In genomic region chr15:56240390-56240789, GRCh38 we compare ENCODE assay signal across 15 cellular contexts. TPM values are rescaled to one million over a fixed set of nuclear protein-coding genes. Genes with fewer than 3 reads are reported as not detected.
DNase-seq lines count a peak whose midpoint lies in the region; ATAC-seq and TF ChIP-seq lines count a peak whose summit lies in the region.
"Had no signal": no experiment of that assay in that cellular context is flagged by ENCODE, and none has a peak within 500 bp of the region (broad histone marks: within the 10 kb centered on the region; RNA-seq: fewer than 3 reads in every experiment).

No MANE protein-coding gene starts in this region.

- no peak overlapping the region for H2BK120ac ChIP-seq in mesenchymal stem cell (ENCODE audit: low read depth, low read length)

- CTCF ChIA-PET in CD4-positive, alpha-beta T cell (lab: Charles Lee), result interaction anchor here (0.6 kb wide), 1 partner anchor 572 kb away, joined by 4 read pairs; no protein-coding TSS in a partner anchor

- peaks cover 8% of the 10 kb centered on the region for H3K4me1 ChIP-seq in mesenchymal stem cell (ENCODE audit: control insufficient read depth, insufficient read depth, low read depth, low read length)

- no peak overlapping the region for H3K23ac ChIP-seq in mesenchymal stem cell (ENCODE audit: low read length in 2 of 2)

- no peaks in the 10 kb centered on the region for H3K27me3 Mint-ChIP-seq in CD4-positive, alpha-beta T cell
- 0 out of 2 replicates have a peak, but pooled peaks cover 3% of the 10 kb centered on the region for H3K27me3 Mint-ChIP-seq in HFFc6 (ENCODE audit: insufficient read depth)
- no peaks in the 10 kb centered on the region for H3K27me3 Mint-ChIP-seq in activated naive CD8-positive, alpha-beta T cell treated with anti-CD3 and anti-CD28 coated beads for 36 hours
- H3K27me3 Mint-ChIP-seq in immature natural killer cell (ENCODE audit: low read depth in 3 of 3), result peaks cover 4 to 9% (median 6%) of the 10 kb centered on the region in 3 donors
- H3K27me3 Mint-ChIP-seq: naive B cell; stimulated activated naive CD8-positive, alpha-beta T cell treated with anti-CD3 and anti-CD28 coated beads, Interleukin-15, Interleukin-2, amounts not matched to agents 100 ng/mL and 50 ng/mL, for 24 hours had no signal

- peaks cover 39% of the 10 kb centered on the region for H3K36me3 Mint-ChIP-seq in CD4-positive, alpha-beta T cell (ENCODE audit: low read depth)
- H3K36me3 Mint-ChIP-seq in HFFc6 (ENCODE audit: low read depth) (peaks cover 6% of the 10 kb centered on the region), immature natural killer cell (no peaks in the 10 kb centered on the region)
- H3K36me3 Mint-ChIP-seq in activated naive CD8-positive, alpha-beta T cell treated with anti-CD3 and anti-CD28 coated beads for 36 hours, result peaks cover 30% of the 10 kb centered on the region
- H3K36me3 Mint-ChIP-seq: naive B cell had no signal

- no peak overlapping the region for H3K27ac ChIP-seq in CD4-positive, alpha-beta T cell (ENCODE audit: low read depth, low read length)
- H3K27ac ChIP-seq in mesenchymal stem cell (ENCODE audit: low read length, poor library complexity, severe bottlenecking), result no peak overlapping the region
- H3K27ac ChIP-seq: right atrium auricular region, SK-N-MC, VCaP had no signal

- H3K9ac ChIP-seq in mesenchymal stem cell (ENCODE audit: low read length), result peak overlapping the region; percentile 89

- no peak overlapping the region for H3K18ac ChIP-seq in mesenchymal stem cell (ENCODE audit: low read depth in 1 of 2, low read length in 2 of 2)

- peaks cover 0 to 20% of the 10 kb centered on the region in 2 experiments for H3K36me3 ChIP-seq in mesenchymal stem cell (ENCODE audit: control insufficient read depth in 1 of 2, insufficient read depth in 2 of 2, low read depth in 1 of 2, low read length in 2 of 2)
- H3K36me3 ChIP-seq: right atrium auricular region had no signal

- POLR2A ChIA-PET in CD4-positive, alpha-beta T cell (lab: Charles Lee), result no interaction called here

- H3K79me1 ChIP-seq in mesenchymal stem cell (replicated peaks; ENCODE audit: low read length, poor library complexity, severe bottlenecking), result no peaks in the 10 kb centered on the region

- peaks cover 68% of the 10 kb centered on the region for H3K4me1 Mint-ChIP-seq in CD4-positive, alpha-beta T cell (ENCODE audit: low read depth)
- H3K4me1 Mint-ChIP-seq in HFFc6 (ENCODE audit: low read depth) (peaks cover 54% of the 10 kb centered on the region), immature natural killer cell (peaks cover 37 to 74% of the 10 kb centered on the region in 2 donors)
- peaks cover 38% of the 10 kb centered on the region for H3K4me1 Mint-ChIP-seq in activated naive CD8-positive, alpha-beta T cell treated with anti-CD3 and anti-CD28 coated beads for 36 hours

- H3K4me3 ChIP-seq in mesenchymal stem cell (ENCODE audit: insufficient read depth in 1 of 2, low read depth in 1 of 2, low read length in 2 of 2), result peak overlapping the region in 1 of 2 experiments; percentile 88
- H3K4me3 ChIP-seq: right atrium auricular region had no signal

- H3K27ac Mint-ChIP-seq in CD4-positive, alpha-beta T cell, result peak overlapping the region; percentile 48
- H3K27ac Mint-ChIP-seq in HFFc6, result peak overlapping the region; percentile 39
- peak overlapping the region; percentile 48 for H3K27ac Mint-ChIP-seq in activated naive CD8-positive, alpha-beta T cell treated with anti-CD3 and anti-CD28 coated beads for 36 hours
- H3K27ac Mint-ChIP-seq in immature natural killer cell, result peak overlapping the region in 1 of 6 donors; percentile 45
- H3K27ac Mint-ChIP-seq: CD14-positive monocyte had no signal

- no peak overlapping the region for H3K4me3 Mint-ChIP-seq in CD4-positive, alpha-beta T cell
- H3K4me3 Mint-ChIP-seq in HFFc6 (peak overlapping the region; percentile 50), immature natural killer cell (no peak overlapping the region)
- H3K4me3 Mint-ChIP-seq in activated naive CD8-positive, alpha-beta T cell treated with anti-CD3 and anti-CD28 coated beads for 36 hours, result no peak overlapping the region
- H3K4me3 Mint-ChIP-seq: CD14-positive monocyte; stimulated activated naive CD8-positive, alpha-beta T cell treated with anti-CD3 and anti-CD28 coated beads, Interleukin-15, Interleukin-2, amounts not matched to agents 100 ng/mL and 50 ng/mL, for 24 hours had no signal

- TF ChIP-seq CTCF in CD4-positive, alpha-beta T cell (IDR thresholded peaks at IDR 0.05), result no peak
- no peak for TF ChIP-seq CTCF in HFFc6 (IDR thresholded peaks at IDR 0.05)

- H4K91ac ChIP-seq in mesenchymal stem cell (ENCODE audit: low read length), result no peak overlapping the region

- H2BK15ac ChIP-seq in mesenchymal stem cell (ENCODE audit: low read depth, poor library complexity, severe bottlenecking), result no peak overlapping the region

- intact Hi-C loops in CD4-positive, alpha-beta T cell (cut with DNase I, micrococcal nuclease), result loop anchor here (5.0 to 10.0 kb wide), 10 partner anchors 33 to 1464 kb away; partner anchors contain the start of genes DNAAF4 (in 1 of the 2), NEDD4 (in 1 of the 2), POLR2M (in 1 of the 2) and RSL24D1 (in 1 of the 2)

- no peak overlapping the region for H4K8ac ChIP-seq in mesenchymal stem cell (ENCODE audit: low read length)

- no peaks in the 10 kb centered on the region for H3K9me3 Mint-ChIP-seq in CD4-positive, alpha-beta T cell
- no peaks in the 10 kb centered on the region for H3K9me3 Mint-ChIP-seq in HFFc6
- peaks cover 2% of the 10 kb centered on the region for H3K9me3 Mint-ChIP-seq in activated naive CD8-positive, alpha-beta T cell treated with anti-CD3 and anti-CD28 coated beads for 36 hours
- no peaks in the 10 kb centered on the region for H3K9me3 Mint-ChIP-seq in immature natural killer cell
- H3K9me3 Mint-ChIP-seq: stimulated activated naive CD8-positive, alpha-beta T cell treated with anti-CD3 and anti-CD28 coated beads, Interleukin-15, Interleukin-2, amounts not matched to agents 100 ng/mL and 50 ng/mL, for 24 hours had no signal

- no peak overlapping the region for H2BK12ac ChIP-seq in mesenchymal stem cell (ENCODE audit: low read length in 2 of 2)

- H3K9me3 ChIP-seq in CD4-positive, alpha-beta T cell (ENCODE audit: control insufficient read depth, low read length), result no peaks in the 10 kb centered on the region
- H3K9me3 ChIP-seq in mesenchymal stem cell (ENCODE audit: control insufficient read depth, low read length), result no peaks in the 10 kb centered on the region
- H3K9me3 ChIP-seq: right atrium auricular region had no signal

- no peak overlapping the region for H2BK5ac ChIP-seq in mesenchymal stem cell (ENCODE audit: low read depth, low read length, poor library complexity, severe bottlenecking)

- DNase-seq in CD4-positive, alpha-beta T cell, result no peak
- DNase-seq in HFFc6, result no peak
- no peak for DNase-seq in activated naive CD8-positive, alpha-beta T cell treated with anti-CD3 and anti-CD28 coated beads for 36 hours
- no peak for DNase-seq in mesenchymal stem cell
- DNase-seq in immature natural killer cell, result no peak
- DNase-seq in left lobe of liver (ENCODE audit: low spot score), result no peak
- DNase-seq: kidney glomerular epithelial cell, naive B cell had no signal

- H2AK5ac ChIP-seq in mesenchymal stem cell (ENCODE audit: low read length, severe bottlenecking), result no peak overlapping the region

- ATAC-seq in CD4-positive, alpha-beta T cell (ENCODE audit: poor library complexity), result no peak
- no peak for ATAC-seq in GM19467 (IDR thresholded peaks at IDR 0.05; ENCODE audit: unreplicated experiment)
- no peak for ATAC-seq in left lobe of liver
- ATAC-seq in HG03442 (IDR thresholded peaks at IDR 0.05; ENCODE audit: unreplicated experiment), result no peak

- no peak overlapping the region for H3K4me2 ChIP-seq in mesenchymal stem cell (ENCODE audit: low read length, poor library complexity, severe bottlenecking)

- no peak overlapping the region for H3K4ac ChIP-seq in mesenchymal stem cell (ENCODE audit: low read depth in 1 of 2, low read length in 2 of 2)

- no peak overlapping the region for H2AFZ ChIP-seq in mesenchymal stem cell (ENCODE audit: low read depth, low read length)

- no peak overlapping the region for H3K14ac ChIP-seq in mesenchymal stem cell (ENCODE audit: low read length in 2 of 2)

- H3K27me3 ChIP-seq in CD4-positive, alpha-beta T cell (ENCODE audit: control insufficient read depth, insufficient read depth, low read length), result no peaks in the 10 kb centered on the region
- no peaks in the 10 kb centered on the region for H3K27me3 ChIP-seq in mesenchymal stem cell (ENCODE audit: control insufficient read depth in 1 of 2, insufficient read depth in 1 of 2, low read length in 2 of 2)
- H3K27me3 ChIP-seq: right atrium auricular region had no signal

RNA-seq across cellular contexts. Expression of gene RFX7, which starts 3.3 kb away (rescaled TPM):
- total RNA-seq in CD4-positive, alpha-beta T cell, result 10 to 100 TPM; 22.5 to 23.6 TPM
- total RNA-seq in HFFc6 (2021; fragmentation: NEBNext Ultra II Directional; extraction: Animal tissue kit (Norgen Biotek cat#: 25700)), result 10 to 100 TPM; 13.8 to 20.1 (median 16.5) TPM
- 10 to 100 TPM; 28.6 to 30.5 TPM for total RNA-seq in activated naive CD8-positive, alpha-beta T cell treated with anti-CD3 and anti-CD28 coated beads for 36 hours
- polyA plus RNA-seq in mesenchymal stem cell (2013, experiment 1 of 2), result 15.0 TPM
- polyA plus RNA-seq in mesenchymal stem cell (2013, experiment 2 of 2), result 14.7 TPM
- polyA plus RNA-seq in immature natural killer cell, result 1 to 10 TPM in 2 of 3 donors, under 1 TPM in 1; 0.03 to 4.7 (median 2.4) TPM
- 5.5 TPM for total RNA-seq in left lobe of liver
